1 cellular context compared by ENCODE assay signal in genomic region chr20:61665746-61666470, GRCh38.
TF ChIP-seq lines count a peak whose summit lies in the region.

No MANE protein-coding gene starts in this region.

TF ChIP-seq in IMR-90, 13 proteins besides CTCF, POLR2A, EP300 and RAD21:
- no peak for TF ChIP-seq SMC3 (IDR thresholded peaks at IDR 0.05; ENCODE audit: low read depth, low read length)
- no peak for TF ChIP-seq ELK1 (IDR thresholded peaks at IDR 0.05; ENCODE audit: borderline replicate concordance, low read depth, low read length)
- no peak for TF ChIP-seq MAFK (IDR thresholded peaks at IDR 0.05; ENCODE audit: low read depth, low read length)
- TF ChIP-seq USF2 (IDR thresholded peaks at IDR 0.05; ENCODE audit: low read depth, low read length), result no peak
- no peak for TF ChIP-seq CHD1 (IDR thresholded peaks at IDR 0.05; ENCODE audit: low read depth, low read length)
- no peak for TF ChIP-seq RCOR1 (IDR thresholded peaks at IDR 0.05; ENCODE audit: insufficient replicate concordance, low read length)
- no peak for TF ChIP-seq NFE2L2 (IDR thresholded peaks at IDR 0.05; ENCODE audit: low read depth, low read length)
- no peak for TF ChIP-seq BHLHE40 (IDR thresholded peaks at IDR 0.05; ENCODE audit: low read depth, low read length)
- no peak for TF ChIP-seq MAZ (IDR thresholded peaks at IDR 0.05; ENCODE audit: borderline replicate concordance, low read depth, low read length)
- TF ChIP-seq RFX5 (IDR thresholded peaks at IDR 0.05; ENCODE audit: low read depth, low read length), result no peak
- TF ChIP-seq MXI1 (IDR thresholded peaks at IDR 0.05; ENCODE audit: borderline replicate concordance, low read depth, low read length), result no peak
- TF ChIP-seq FOS (IDR thresholded peaks at IDR 0.05; ENCODE audit: low read depth, low read length), result no peak
- no peak for TF ChIP-seq CEBPB (IDR thresholded peaks at IDR 0.05; ENCODE audit: low read depth, low read length)
